Comparison of ENCODE assay signal across 8 cellular contexts in the genomic region with DNA sequence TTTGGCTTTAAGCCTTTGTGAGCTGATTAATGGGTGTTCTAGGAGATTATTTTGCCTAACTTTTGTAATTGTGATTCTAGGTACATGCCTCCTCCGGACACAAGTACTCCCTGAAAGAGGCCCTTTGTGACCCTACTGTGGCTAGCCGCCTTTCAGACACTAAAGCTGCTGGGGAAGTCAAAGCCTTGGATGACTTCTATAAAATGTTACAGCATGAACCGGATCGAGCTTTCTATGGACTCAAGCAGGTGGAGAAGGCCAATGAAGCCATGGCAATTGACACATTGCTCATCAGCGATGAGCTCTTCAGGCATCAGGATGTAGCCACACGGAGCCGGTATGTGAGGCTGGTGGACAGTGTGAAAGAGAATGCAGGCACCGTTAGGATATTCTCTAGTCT. TPM values are rescaled to one million over a fixed set of nuclear protein-coding genes. Genes with fewer than 3 reads are reported as not detected.
A peak's percentile ranks its signal among the peaks of the same experiment; 100 is the strongest.
DNase-seq lines count a peak whose midpoint lies in the region; ATAC-seq and TF ChIP-seq lines count a peak whose summit lies in the region.

No MANE protein-coding gene starts in this region.

- H3K27ac ChIP-seq in OCI-LY3 (ENCODE audit: low read length) (no peak overlapping the region), coronary artery (peak overlapping the region; percentile 87 to 98)

- H3K36me3 ChIP-seq in OCI-LY3 (replicated peaks; ENCODE audit: low read depth, low read length), result peaks cover 25% of the 10 kb centered on the region
- H3K36me3 ChIP-seq in mucosa of stomach (ENCODE audit: control insufficient read depth, insufficient read depth, low read length), result no peaks in the 10 kb centered on the region

- no peak overlapping the region for H2AFZ ChIP-seq in OCI-LY3 (ENCODE audit: low read depth, low read length)

- no peak for TF ChIP-seq CTCF in OCI-LY3 (IDR thresholded peaks at IDR 0.05; ENCODE audit: low read depth, low read length)
- TF ChIP-seq CTCF in coronary artery (IDR thresholded peaks at IDR 0.05), result no peak

- H3K4me3 ChIP-seq in GM08714 (ENCODE audit: low read length) (peak overlapping the region; percentile 83), OCI-LY3 (ENCODE audit: low read length) (peak overlapping the region; percentile 96), coronary artery (peak overlapping the region; percentile 77), mucosa of stomach (ENCODE audit: low read length) (peak overlapping the region; percentile 23)

- H3K27me3 ChIP-seq in OCI-LY3 (ENCODE audit: low read depth, low read length), result no peaks in the 10 kb centered on the region
- H3K27me3 ChIP-seq in mucosa of stomach (ENCODE audit: control insufficient read depth, insufficient read depth, low read length), result no peaks in the 10 kb centered on the region

- H3K4me1 ChIP-seq in OCI-LY3 (ENCODE audit: low read length) (peaks cover 36% of the 10 kb centered on the region), mucosa of stomach (ENCODE audit: control insufficient read depth, insufficient read depth, low read length) (peaks cover 8% of the 10 kb centered on the region)

- peaks cover 75% of the 10 kb centered on the region for H3K79me2 ChIP-seq in OCI-LY3 (ENCODE audit: low read length)

- ATAC-seq in HG02852 (IDR thresholded peaks at IDR 0.05; ENCODE audit: unreplicated experiment) (no peak), HG03342 (IDR thresholded peaks at IDR 0.05; ENCODE audit: unreplicated experiment) (no peak)

- peaks cover 28% of the 10 kb centered on the region for H4K20me1 ChIP-seq in OCI-LY3 (ENCODE audit: insufficient read depth, low read length)

- peak overlapping the region; percentile 92 for H3K9ac ChIP-seq in OCI-LY3 (ENCODE audit: low read length)
- H3K9ac ChIP-seq in mucosa of stomach (ENCODE audit: low read length), result peak overlapping the region; percentile 82

- H3K4me2 ChIP-seq in OCI-LY3 (ENCODE audit: low read length), result peak overlapping the region; percentile 94

- DNase-seq in coronary artery (ENCODE audit: low spot score), result no peak
- DNase-seq in activated CD4-positive, CD25-positive, alpha-beta regulatory T cell (lab: John Stamatoyannopoulos, UW), result no peak
- no peak for DNase-seq in cerebellum (ENCODE audit: low spot score)

- H3K9me3 ChIP-seq in OCI-LY3 (ENCODE audit: insufficient read depth, low read length) (no peaks in the 10 kb centered on the region), mucosa of stomach (ENCODE audit: control insufficient read depth, low read length) (no peaks in the 10 kb centered on the region)

RNA-seq across cellular contexts. Expression of gene ITGA1, which starts 13.6 kb away (rescaled TPM):
- total RNA-seq in cerebellum, result 13.2 TPM

RNA-seq across cellular contexts. Expression of gene PELO, which starts 13.6 kb away (rescaled TPM):
- 18.5 TPM for total RNA-seq in cerebellum

Comparison
In these comparisons a context has a peak if more than half of its experiments do, and no peak if none do; other contexts are left out.
1. H3K4me3 ChIP-seq: peak in every context shown above with its lines; median percentile 96 in OCI-LY3; 83 in GM08714; 77 in coronary artery; 23 in mucosa of stomach.